In genomic region chr3:71753716-71754609, GRCh38 we compare ENCODE assay signal across 8 cellular contexts. TPM values are rescaled to one million over a fixed set of nuclear protein-coding genes. Genes with fewer than 3 reads are reported as not detected.
A peak's percentile ranks its signal among the peaks of the same experiment; 100 is the strongest.
DNase-seq lines count a peak whose midpoint lies in the region; ATAC-seq lines count a peak whose summit lies in the region.

GPR27 (plus strand) TSS chr3:71753855; CDS start chr3:71754050, 195 bp downstream.

- intact Hi-C loops in activated CD4-positive, alpha-beta T cell treated with anti-CD3 and anti-CD28 coated beads for 36 hours (cut with DNase I, micrococcal nuclease), result no loop called here

- DNase-seq in activated CD4-positive, alpha-beta T cell treated with anti-CD3 and anti-CD28 coated beads for 36 hours, result peak; percentile 45
- DNase-seq in activated CD4-positive, alpha-beta T cell treated with anti-CD3 and anti-CD28 coated beads, Interleukin-2, amount 50 U/mL, for 1 hour, result no peak
- DNase-seq in activated CD4-positive, alpha-beta T cell treated with anti-CD3 and anti-CD28 coated beads, Interleukin-2, amount 50 U/mL, for 48 hours, result peak; percentile 22 to 32
- DNase-seq in naive thymus-derived CD8-positive, alpha-beta T cell, result peak in 4 of 10 donors; percentile 14 to 29 (median 16)

- peaks cover 31% of the 10 kb centered on the region for H3K27me3 Mint-ChIP-seq in activated CD4-positive, alpha-beta T cell treated with anti-CD3 and anti-CD28 coated beads for 36 hours
- H3K27me3 Mint-ChIP-seq in naive thymus-derived CD8-positive, alpha-beta T cell, result peaks cover 22 to 53% (median 35%) of the 10 kb centered on the region in 5 donors

- POLR2A ChIA-PET in activated CD4-positive, alpha-beta T cell treated with anti-CD3 and anti-CD28 coated beads for 36 hours (lab: Charles Lee), result no interaction called here
- POLR2A ChIA-PET in naive thymus-derived CD8-positive, alpha-beta T cell (lab: Charles Lee), result no interaction called here

- H3K9me3 Mint-ChIP-seq in activated CD4-positive, alpha-beta T cell treated with anti-CD3 and anti-CD28 coated beads for 36 hours (ENCODE audit: low read depth), result no peaks in the 10 kb centered on the region
- H3K9me3 Mint-ChIP-seq in naive thymus-derived CD8-positive, alpha-beta T cell, result no peaks in the 10 kb centered on the region

- CTCF ChIA-PET in activated CD4-positive, alpha-beta T cell treated with anti-CD3 and anti-CD28 coated beads for 36 hours (lab: Charles Lee), result interaction anchor here (0.6 to 1.4 kb wide), 3 partner anchors 18 to 43 kb away, joined by 3 to 5 read pairs (median 3); no protein-coding TSS in a partner anchor

- H3K4me3 Mint-ChIP-seq in activated CD4-positive, alpha-beta T cell treated with anti-CD3 and anti-CD28 coated beads for 36 hours, result peak within 1 kb of the TSS; percentile 53
- peak within 1 kb of the TSS; percentile 28 to 85 (median 68) for H3K4me3 Mint-ChIP-seq in naive thymus-derived CD8-positive, alpha-beta T cell

- peak; percentile 72 for ATAC-seq in activated CD4-positive, alpha-beta T cell treated with anti-CD3 and anti-CD28 coated beads for 36 hours
- ATAC-seq in esophagus mucosa (peak; percentile 77), HG03342 (IDR thresholded peaks at IDR 0.05; ENCODE audit: unreplicated experiment) (no peak), GM19324 (IDR thresholded peaks at IDR 0.05; ENCODE audit: low FRiP score, unreplicated experiment) (no peak), GM19035 (IDR thresholded peaks at IDR 0.05; ENCODE audit: unreplicated experiment) (no peak)
- ATAC-seq in naive thymus-derived CD8-positive, alpha-beta T cell, result peak; percentile 61 to 73

- no peaks in the 10 kb centered on the region for H3K36me3 Mint-ChIP-seq in activated CD4-positive, alpha-beta T cell treated with anti-CD3 and anti-CD28 coated beads for 36 hours (ENCODE audit: low read depth)
- H3K36me3 Mint-ChIP-seq in naive thymus-derived CD8-positive, alpha-beta T cell, result no peaks in the 10 kb centered on the region

- no peak within 1 kb of the TSS for H3K27ac Mint-ChIP-seq in activated CD4-positive, alpha-beta T cell treated with anti-CD3 and anti-CD28 coated beads for 36 hours
- peak within 1 kb of the TSS in 1 of 10 donors; percentile 24 for H3K27ac Mint-ChIP-seq in naive thymus-derived CD8-positive, alpha-beta T cell

- peaks cover 5% of the 10 kb centered on the region for H3K4me1 Mint-ChIP-seq in activated CD4-positive, alpha-beta T cell treated with anti-CD3 and anti-CD28 coated beads for 36 hours
- peaks cover 0 to 12% (median 8%) of the 10 kb centered on the region in 4 donors for H3K4me1 Mint-ChIP-seq in naive thymus-derived CD8-positive, alpha-beta T cell

RNA-seq across cellular contexts. Expression of gene GPR27, which starts in this region (rescaled TPM):
- 1 to 10 TPM; 1.2 to 1.6 TPM for total RNA-seq in activated CD4-positive, alpha-beta T cell treated with anti-CD3 and anti-CD28 coated beads for 36 hours
- 4.3 TPM for total RNA-seq in esophagus mucosa
- total RNA-seq in naive thymus-derived CD8-positive, alpha-beta T cell, result under 1 TPM in 1 of 2 experiments, not detected in 1; 0.16 TPM
- under 1 TPM; 0.11 to 0.87 (median 0.18) TPM for polyA plus RNA-seq in naive thymus-derived CD8-positive, alpha-beta T cell

Comparison
In these comparisons a context has a peak if more than half of its experiments do, and no peak if none do; other contexts are left out.
1. Peak in ATAC-seq in naive thymus-derived CD8-positive, alpha-beta T cell; RNA of the gene not detected or under 1 TPM.
2. ATAC-seq: peak in activated CD4-positive, alpha-beta T cell treated with anti-CD3 and anti-CD28 coated beads for 36 hours (single experiment) and esophagus mucosa (single experiment); none in HG03342 (single experiment), GM19324 (single experiment) and GM19035 (single experiment).